Comparison of ENCODE assay signal across 16 cellular contexts in genomic region chr2:170292415-170292814, GRCh38.
DNase-seq lines count a peak whose midpoint lies in the region; ATAC-seq, FAIRE-seq and TF ChIP-seq lines count a peak whose summit lies in the region.
"Had no signal": no experiment of that assay in that cellular context is flagged by ENCODE, and none has a peak within 500 bp of the region (broad histone marks: within the 10 kb centered on the region; RNA-seq: fewer than 3 reads in every experiment).

No MANE protein-coding gene starts in this region.

- H3K18ac ChIP-seq in H1 (ENCODE audit: extremely low read depth, low read length), result no peak overlapping the region

- H3K36me3 ChIP-seq in HepG2 (replicated peaks in 1 of 2; ENCODE audit: control insufficient read depth in 1 of 2, insufficient read depth in 2 of 2, low read length in 2 of 2), result no peaks in the 10 kb centered on the region
- H3K36me3 ChIP-seq in right lobe of liver, result no peaks in the 10 kb centered on the region
- H3K36me3 ChIP-seq in PC-3 (ENCODE audit: low read depth, low read length), result peaks cover 2% of the 10 kb centered on the region; the same call in 1 of the 2 replicates
- no peaks in the 10 kb centered on the region for H3K36me3 ChIP-seq in H1 (ENCODE audit: control insufficient read depth in 2 of 4, insufficient read depth in 4 of 4, low read length in 3 of 4)
- H3K36me3 ChIP-seq: BLaER1 had no signal

- no peak overlapping the region for H3K23ac ChIP-seq in H1 (ENCODE audit: insufficient read length)

- CTCF ChIA-PET in HepG2 (lab: Yijun Ruan, JAX; ENCODE audit: low intra/inter-chr PET ratio, low total read pairs) (no interaction called here), PC-3 (lab: Charles Lee) (interaction anchor here (0.5 to 0.6 kb wide), 2 partner anchors 12 to 32 kb away, joined by 3 to 4 read pairs; no protein-coding TSS in a partner anchor), H1 (lab: Charles Lee; ENCODE audit: partially characterized antibody) (interaction anchor here (0.6 to 2.2 kb wide), 11 partner anchors 10 to 286 kb away, joined by 3 to 8 read pairs (median 3); no protein-coding TSS in a partner anchor)

- TF ChIP-seq EP300 in HepG2 (IDR thresholded peaks at IDR 0.05; ENCODE audit: low read depth in 2 of 2, low read length in 2 of 2) (no peak), HepG2 (CRISPR knock-in tag; IDR thresholded peaks at IDR 0.05; ENCODE audit: borderline replicate concordance) (no peak), H1 (IDR thresholded peaks at IDR 0.05; ENCODE audit: borderline replicate concordance in 1 of 2, low read depth in 2 of 2, low read length in 2 of 2) (no peak)

- no peaks in the 10 kb centered on the region for H3K9me2 ChIP-seq in PC-3 (replicated peaks; ENCODE audit: low read length)

- no peak overlapping the region for H3K4me3 ChIP-seq in HepG2 (replicated peaks in 1 of 3; ENCODE audit: insufficient read depth in 1 of 3, low read depth in 2 of 3, low read length in 3 of 3)
- no peak overlapping the region for H3K4me3 ChIP-seq in right lobe of liver
- H3K4me3 ChIP-seq in PC-3 (ENCODE audit: low read length), result no peak overlapping the region
- H3K4me3 ChIP-seq in H1 (ENCODE audit: extremely low read depth in 1 of 4, insufficient read depth in 2 of 4, low read depth in 3 of 4, low read length in 4 of 4), result no peak overlapping the region
- H3K4me3 ChIP-seq: BLaER1 had no signal

- H3K27me3 ChIP-seq in HepG2 (ENCODE audit: control insufficient read depth in 1 of 2, insufficient read depth in 2 of 2, low read length in 2 of 2), result no peaks in the 10 kb centered on the region; a peak in 1 of 5 replicates
- H3K27me3 ChIP-seq in right lobe of liver, result no peaks in the 10 kb centered on the region
- no peaks in the 10 kb centered on the region for H3K27me3 ChIP-seq in PC-3 (ENCODE audit: low read length)
- H3K27me3 ChIP-seq in H1 (replicated peaks in 1 of 4; ENCODE audit: control insufficient read depth in 3 of 4, extremely low read depth in 1 of 4, insufficient read depth in 3 of 4, low read length in 3 of 4), result no peaks in the 10 kb centered on the region
- H3K27me3 ChIP-seq: BLaER1 had no signal

- H3K4me3 Mint-ChIP-seq in activated T-cell treated with anti-CD3 and anti-CD28 coated beads, Interleukin-2, amount 50 U/mL, for 72 hours, result no peak overlapping the region
- no peak overlapping the region for H3K4me3 Mint-ChIP-seq in endothelial cell (ENCODE audit: unreplicated experiment)
- H3K4me3 Mint-ChIP-seq: CD4-positive, CD25-positive, alpha-beta regulatory T cell had no signal

- no peak overlapping the region for H4K8ac ChIP-seq in H1 (ENCODE audit: extremely low read depth, insufficient read depth, low read length)

- H2BK5ac ChIP-seq in H1 (ENCODE audit: low read depth, low read length), result no peak overlapping the region

- no peaks in the 10 kb centered on the region for H3F3A ChIP-seq in PC-3 (ENCODE audit: low read length, unreplicated experiment)

- no peak overlapping the region for H3K4ac ChIP-seq in H1 (replicated peaks; ENCODE audit: insufficient read length, low read depth, low read length)

- no peaks in the 10 kb centered on the region for H3K23me2 ChIP-seq in H1 (ENCODE audit: low read depth, low read length)

- no peaks in the 10 kb centered on the region for H3K79me1 ChIP-seq in H1 (ENCODE audit: low read depth, low read length)

- intact Hi-C loops in HepG2 (cut with micrococcal nuclease; ENCODE audit: unreplicated experiment), result no loop called here
- intact Hi-C loops in right lobe of liver (cut with DNase I), result no loop called here
- intact Hi-C loops in PC-3 (cut with micrococcal nuclease), result no loop called here

- H3K27me3 Mint-ChIP-seq in activated T-cell treated with anti-CD3 and anti-CD28 coated beads, Interleukin-2, amount 50 U/mL, for 72 hours (ENCODE audit: low read depth), result peaks cover 32% of the 10 kb centered on the region
- no peaks in the 10 kb centered on the region for H3K27me3 Mint-ChIP-seq in endothelial cell (ENCODE audit: unreplicated experiment)

- no peak for TF ChIP-seq CTCF in HepG2 (CRISPR knock-in tag; IDR thresholded peaks at IDR 0.05)
- TF ChIP-seq CTCF in right lobe of liver (IDR thresholded peaks at IDR 0.05), result no peak
- TF ChIP-seq CTCF in PC-3 (conservative IDR thresholded peaks at IDR 0.05; ENCODE audit: low read depth, low read length), result peak; percentile 38
- peak in 2 of 3 experiments; percentile 22 to 34; a peak in 2 of 4 replicates for TF ChIP-seq CTCF in H1 (IDR thresholded peaks at IDR 0.05; ENCODE audit: control extremely low read depth in 1 of 3, insufficient read depth in 1 of 3, low read depth in 1 of 3, low read length in 3 of 3)
- no peak for TF ChIP-seq CTCF in endothelial cell (IDR thresholded peaks at IDR 0.05; ENCODE audit: unreplicated experiment)

- in situ Hi-C loops in HepG2 (cut with HindIII; ENCODE audit: extremely low pct_ligation_motif_present, low pct_unique_long_range_greater_than_20kb), result no loop called here

- no peak for DNase-seq in HepG2 (ENCODE audit: low spot score)
- no peak for DNase-seq in right lobe of liver
- DNase-seq in PC-3, result peak; percentile 30
- no peak for DNase-seq in H1 (ENCODE audit: low read depth in 1 of 2, low spot score in 2 of 2)
- DNase-seq in activated T-cell treated with anti-CD3 and anti-CD28 coated beads, Interleukin-2, amount 50 U/mL, for 72 hours, result no peak
- no peak for DNase-seq in mucosa of gallbladder (ENCODE audit: low spot score)
- no peak for DNase-seq in endothelial cell (ENCODE audit: low spot score)
- DNase-seq: 8988T; AML-193; Calu3; CD4-positive, CD25-positive, alpha-beta regulatory T cell; DMS 273 treated with DMSO at 0.1 percent for 48 hours; GOT3; HCEC 1CT had no signal

- no peak overlapping the region for H3K14ac ChIP-seq in H1 (ENCODE audit: insufficient read length)

- H2BK120ac ChIP-seq in H1 (replicated peaks; ENCODE audit: low read depth, low read length), result no peak overlapping the region

- H3K9ac ChIP-seq in HepG2 (ENCODE audit: insufficient read depth, low read depth, low read length) (no peak overlapping the region), PC-3 (ENCODE audit: low read length) (no peak overlapping the region), H1 (replicated peaks in 1 of 4; ENCODE audit: extremely low read depth in 1 of 4, low read depth in 3 of 4, low read length in 3 of 4) (no peak overlapping the region)
- H3K9ac ChIP-seq: BLaER1 had no signal

- H4K20me1 ChIP-seq in HepG2 (ENCODE audit: insufficient read depth, low read length) (no peaks in the 10 kb centered on the region), PC-3 (ENCODE audit: low read length) (no peaks in the 10 kb centered on the region), H1 (replicated peaks in 1 of 2; ENCODE audit: control insufficient read depth in 1 of 2, insufficient read depth in 2 of 2, low read length in 2 of 2) (no peaks in the 10 kb centered on the region)
- H4K20me1 ChIP-seq: BLaER1 had no signal

- POLR2A ChIA-PET in HepG2 (lab: Yijun Ruan, JAX), result no interaction called here
- POLR2A ChIA-PET in PC-3 (lab: Charles Lee; ENCODE audit: unreplicated experiment), result no interaction called here
- POLR2A ChIA-PET in H1 (lab: Charles Lee; ENCODE audit: partially characterized antibody), result no interaction called here

- FAIRE-seq in HepG2 (lab: Jason Lieb, UNC) (no peak), H1 (lab: Jason Lieb, UNC) (peak; percentile 70)

- H3K27ac ChIP-seq in HepG2 (ENCODE audit: extremely low read length, insufficient read depth, low read length) (no peak overlapping the region), right lobe of liver (no peak overlapping the region), PC-3 (ENCODE audit: low read length) (no peak overlapping the region), H1 (ENCODE audit: low read depth, low read length) (no peak overlapping the region)
- H3K27ac ChIP-seq: BLaER1 had no signal

- H2BK20ac ChIP-seq in H1 (ENCODE audit: low read length), result no peak overlapping the region

- 0 out of 2 replicates have a peak, but pooled peaks cover 10% of the 10 kb centered on the region for H3K9me3 ChIP-seq in HepG2 (ENCODE audit: low read length)
- no peaks in the 10 kb centered on the region for H3K9me3 ChIP-seq in right lobe of liver
- H3K9me3 ChIP-seq in PC-3 (ENCODE audit: low read length), result 0 out of 2 replicates have a peak, but pooled peaks cover 9% of the 10 kb centered on the region
- H3K9me3 ChIP-seq in H1 (ENCODE audit: insufficient read depth in 2 of 2, low read depth in 1 of 2, low read length in 1 of 2), result no peaks in the 10 kb centered on the region

- H3K9me3 Mint-ChIP-seq in activated T-cell treated with anti-CD3 and anti-CD28 coated beads, Interleukin-2, amount 50 U/mL, for 72 hours, result peaks cover 8 to 9% of the 10 kb centered on the region in 2 donors
- peaks cover 4% of the 10 kb centered on the region for H3K9me3 Mint-ChIP-seq in endothelial cell (ENCODE audit: unreplicated experiment)

- H3K4me1 ChIP-seq in HepG2 (ENCODE audit: insufficient read depth, low read length) (no peaks in the 10 kb centered on the region), right lobe of liver (no peaks in the 10 kb centered on the region), PC-3 (ENCODE audit: insufficient read depth, low read length) (no peaks in the 10 kb centered on the region), H1 (replicated peaks in 1 of 4; ENCODE audit: control insufficient read depth in 3 of 4, insufficient read depth in 4 of 4, low read length in 3 of 4) (no peaks in the 10 kb centered on the region; a peak in 1 of 7 replicates)
- H3K4me1 ChIP-seq: BLaER1 had no signal

- no peaks in the 10 kb centered on the region for H3K4me1 Mint-ChIP-seq in activated T-cell treated with anti-CD3 and anti-CD28 coated beads, Interleukin-2, amount 50 U/mL, for 72 hours (ENCODE audit: low read depth)
- no peaks in the 10 kb centered on the region for H3K4me1 Mint-ChIP-seq in endothelial cell (ENCODE audit: unreplicated experiment)
- H3K4me1 Mint-ChIP-seq: CD4-positive, CD25-positive, alpha-beta regulatory T cell had no signal

- TF ChIP-seq POLR2A in HepG2 (IDR thresholded peaks at IDR 0.05; ENCODE audit: insufficient read depth in 1 of 2, low read depth in 2 of 2, low read length in 2 of 2), result no peak
- TF ChIP-seq POLR2A in right lobe of liver (IDR thresholded peaks at IDR 0.05), result no peak
- no peak for TF ChIP-seq POLR2A in H1 (IDR thresholded peaks at IDR 0.05; ENCODE audit: control extremely low read depth in 1 of 2, low read depth in 2 of 2, low read length in 2 of 2)

- H2BK15ac ChIP-seq in H1 (ENCODE audit: low read length), result no peak overlapping the region

- no peak overlapping the region for H3K56ac ChIP-seq in H1 (replicated peaks; ENCODE audit: insufficient read length, low read depth, low read length)

- no peak overlapping the region for H4K91ac ChIP-seq in H1 (replicated peaks; ENCODE audit: insufficient read length, low read length)

- no peak overlapping the region for H3K27ac Mint-ChIP-seq in activated T-cell treated with anti-CD3 and anti-CD28 coated beads, Interleukin-2, amount 50 U/mL, for 72 hours
- no peak overlapping the region for H3K27ac Mint-ChIP-seq in endothelial cell (ENCODE audit: unreplicated experiment)
- H3K27ac Mint-ChIP-seq: CD4-positive, CD25-positive, alpha-beta regulatory T cell had no signal

- no peak overlapping the region for H4K5ac ChIP-seq in H1 (ENCODE audit: insufficient read length, low read depth, low read length)

- peaks cover 4 to 5% of the 10 kb centered on the region in 2 donors for H3K36me3 Mint-ChIP-seq in activated T-cell treated with anti-CD3 and anti-CD28 coated beads, Interleukin-2, amount 50 U/mL, for 72 hours (ENCODE audit: insufficient read depth in 2 of 2)
- H3K36me3 Mint-ChIP-seq in endothelial cell (ENCODE audit: low read depth, unreplicated experiment), result no peaks in the 10 kb centered on the region
- H3K36me3 Mint-ChIP-seq: CD4-positive, CD25-positive, alpha-beta regulatory T cell had no signal

- no peak overlapping the region for H2AK5ac ChIP-seq in H1 (ENCODE audit: low read depth, low read length)

- H3K79me2 ChIP-seq in HepG2 (ENCODE audit: insufficient read depth, low read length), result no peaks in the 10 kb centered on the region
- H3K79me2 ChIP-seq in PC-3 (ENCODE audit: low read length), result no peaks in the 10 kb centered on the region
- no peaks in the 10 kb centered on the region for H3K79me2 ChIP-seq in H1 (ENCODE audit: control insufficient read depth in 1 of 2, insufficient read depth in 2 of 2, low read length in 2 of 2)

- TF ChIP-seq RAD21 in HepG2 (CRISPR knock-in tag; IDR thresholded peaks at IDR 0.05) (no peak), H1 (IDR thresholded peaks at IDR 0.05 in 1 of 2, conservative IDR thresholded peaks at IDR 0.05 in 1 of 2; ENCODE audit: low read depth in 2 of 2, low read length in 2 of 2) (peak; percentile 7 to 40; a peak in 3 of 4 replicates)

- no TSS peak for BruUV-seq in HepG2 (replicated peaks; lab: Mats Ljungman, UMichigan)
- no TSS peak for BruUV-seq in PC-3 (replicated peaks; lab: Mats Ljungman, UMichigan)

- ATAC-seq in HepG2 (peak; percentile 56; the same call in 2 of the 3 replicates), right lobe of liver (no peak), PC-3 (no peak), HG02763 (IDR thresholded peaks at IDR 0.05; ENCODE audit: unreplicated experiment) (no peak)
- ATAC-seq in activated T-cell treated with anti-CD3 and anti-CD28 coated beads, Interleukin-2, amount 50 U/mL, for 72 hours (replicated peaks in 1 of 2), result no peak

- 3% methylated on average over 3 of the region's 3 CpGs for WGBS in HepG2 (ENCODE audit: low lambda C conversion rate)
- WGBS in right lobe of liver (ENCODE audit: insufficient coverage, low coverage, low lambda C conversion rate, missing lambda C conversion rate), result 54% methylated on average over 3 of the region's 3 CpGs
- WGBS in H1 (ENCODE audit: extremely low coverage in 1 of 2, insufficient coverage in 1 of 2, insufficient read length in 1 of 2, insufficient replicate concordance in 2 of 2, low coverage in 1 of 2, low lambda C conversion rate in 2 of 2, missing lambda C conversion rate in 1 of 2), 2 experiments, result 79% methylated on average over 3 of the region's 3 CpGs; no CpG with 5 or more reads in 1 of the 2 experiments

- H2AFZ ChIP-seq in HepG2 (ENCODE audit: low read length), result no peak overlapping the region
- H2AFZ ChIP-seq in PC-3 (ENCODE audit: low read length), result no peak overlapping the region
- H2AFZ ChIP-seq in H1 (ENCODE audit: low read length), result peak overlapping the region; percentile 97; the same call in 1 of the 2 replicates

- H3K4me2 ChIP-seq in HepG2 (ENCODE audit: low read depth, low read length), result no peak overlapping the region
- no peak overlapping the region for H3K4me2 ChIP-seq in PC-3 (ENCODE audit: low read length)
- H3K4me2 ChIP-seq in H1 (ENCODE audit: insufficient read depth in 1 of 2, low read depth in 2 of 2, low read length in 2 of 2), result no peak overlapping the region
- H3K4me2 ChIP-seq: BLaER1 had no signal

- H2BK12ac ChIP-seq in H1 (ENCODE audit: low read depth, low read length), result no peak overlapping the region

Comparison
In these comparisons a context has a peak if more than half of its experiments do, and no peak if none do; other contexts are left out.
1. CTCF ChIP-seq: peak in PC-3 (single experiment) and H1 (2 of 3); none in HepG2 (single experiment), right lobe of liver (0 of 4) and endothelial cell (single experiment).
2. Of the 41 proteins assayed by ChIP-seq in both HepG2 and H1: peak only in HepG2: none; only in H1: CTCF and RAD21; in both: none; in neither: 39.